ENCODE assay signal across 12 cellular contexts in genomic region chr9:126784401-126784800, GRCh38.
"Had no signal": no experiment of that assay in that cellular context is flagged by ENCODE, and none has a peak within 500 bp of the region (broad histone marks: within the 10 kb centered on the region; RNA-seq: fewer than 3 reads in every experiment).

No MANE protein-coding gene starts in this region.

- DNase-seq: central memory CD4-positive, alpha-beta T cell; cortex of kidney; effector CD8-positive, alpha-beta T cell; foreskin melanocyte; immature natural killer cell; mesendoderm; nephron progenitor cell; stimulated activated CD4-positive, alpha-beta T cell treated with anti-CD3 and anti-CD28 coated beads, Interleukin-4, amount 100 ng/mL, for 24 hours; tibial artery had no signal

- H3K36me3 ChIP-seq: tibial artery had no signal

- ATAC-seq: naive thymus-derived CD4-positive, alpha-beta T cell; stimulated activated memory B cell treated with anti-CD40 and anti-IgM and Interleukin-4, amounts not matched to agents 10 μg/mL and 1 μg/mL and 100 μg/mL, for 72 hours had no signal

- H3K9me3 ChIP-seq: tibial artery had no signal

- H3K4me3 ChIP-seq: dorsolateral prefrontal cortex, tibial artery had no signal

- H3K27ac ChIP-seq: dorsolateral prefrontal cortex, tibial artery had no signal
